In genomic region chr11:65314501-65315203, GRCh38 we compare ENCODE assay signal across 1 cellular context.
A peak's percentile ranks its signal among the peaks of the same experiment; 100 is the strongest.
TF ChIP-seq lines count a peak whose summit lies in the region.

A gene with protein sequence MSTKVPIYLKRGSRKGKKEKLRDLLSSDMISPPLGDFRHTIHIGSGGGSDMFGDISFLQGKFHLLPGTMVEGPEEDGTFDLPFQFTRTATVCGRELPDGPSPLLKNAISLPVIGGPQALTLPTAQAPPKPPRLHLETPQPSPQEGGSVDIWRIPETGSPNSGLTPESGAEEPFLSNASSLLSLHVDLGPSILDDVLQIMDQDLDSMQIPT (plus strand): TSS chr11:65314866. CDS start chr11:65320899, 6,033 bp downstream.

TF ChIP-seq in GM12878, 131 proteins besides CTCF, POLR2A, EP300 and RAD21 (continued from another document):
- TF ChIP-seq REST (IDR thresholded peaks at IDR 0.05; ENCODE audit: low read depth, low read length) (peak; percentile 41; the same call in 1 of the 2 replicates), IKZF1 (conservative IDR thresholded peaks at IDR 0.05) (peak; percentile 61), YY1 (IDR thresholded peaks at IDR 0.05; ENCODE audit: low read depth, low read length) (0 out of 2 replicates have a peak, but pooled peaks have one; percentile 32), CBX5 (IDR thresholded peaks at IDR 0.05; ENCODE audit: low read depth) (no peak)
